ENCODE assay signal across 14 cellular contexts in the genomic region with DNA sequence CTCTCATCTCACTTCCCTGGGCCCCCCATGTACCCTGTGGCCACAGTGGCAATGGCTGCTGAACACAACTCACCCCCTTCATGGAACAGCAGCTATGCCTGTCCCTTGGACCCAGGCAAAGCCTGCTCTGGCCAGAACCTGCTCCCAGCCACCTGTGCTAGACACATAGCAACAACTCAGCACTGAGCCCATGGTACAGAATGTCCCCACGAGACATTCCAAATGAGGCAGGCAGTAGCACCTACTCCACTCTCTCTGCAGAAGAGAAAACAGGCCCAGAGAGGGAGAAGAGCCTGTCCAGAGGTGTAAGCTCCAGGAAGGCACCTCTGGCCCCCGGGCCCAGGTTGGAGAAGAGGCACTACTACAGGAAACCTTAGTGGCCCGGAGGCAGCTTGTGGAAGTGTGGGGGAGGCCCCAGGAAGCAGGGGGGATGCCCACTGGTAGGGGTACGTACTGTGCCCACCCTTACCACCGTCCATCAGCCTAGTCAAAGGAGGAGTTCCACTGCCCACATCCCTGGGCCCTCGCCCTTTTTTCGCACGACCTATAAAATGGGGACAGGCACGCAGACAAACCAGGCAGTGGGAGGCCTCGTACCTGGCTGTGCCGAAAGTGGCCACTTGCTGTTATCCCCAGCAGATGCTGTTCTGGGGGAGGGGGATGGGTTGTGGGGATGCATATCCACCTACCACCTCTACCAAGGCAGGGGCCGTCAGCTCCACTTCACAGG.
DNase-seq lines count a peak whose midpoint lies in the region; ATAC-seq and TF ChIP-seq lines count a peak whose summit lies in the region.
"Had no signal": no experiment of that assay in that cellular context is flagged by ENCODE, and none has a peak within 500 bp of the region (broad histone marks: within the 10 kb centered on the region; RNA-seq: fewer than 3 reads in every experiment).

No MANE protein-coding gene starts in this region.

- TF ChIP-seq POLR2A in breast epithelium (IDR thresholded peaks at IDR 0.05) = no peak

- intact Hi-C loops in breast epithelium (cut with DNase I; ENCODE audit: low total_unique reads) (no loop called here), MCF 10A (cut with micrococcal nuclease) (no loop called here)

- H3K4me3 Mint-ChIP-seq in MCF 10A (ENCODE audit: unreplicated experiment) (no peak overlapping the region), immature natural killer cell (no peak overlapping the region)
- no peak overlapping the region for H3K4me3 Mint-ChIP-seq in stimulated activated naive B cell treated with anti-CD40 and anti-IgM and Interleukin-4, amounts not matched to agents 10 μg/mL and 1 μg/mL and 100 μg/mL, for 72 hours

- no TSS peak for BruUV-seq in MCF 10A (replicated peaks; lab: Mats Ljungman, UMichigan)

- H3K4me1 ChIP-seq in breast epithelium = peaks cover 7% of the 10 kb centered on the region in 2 donors

- no peak for ATAC-seq in stimulated activated naive B cell treated with anti-CD40 and anti-IgM and Interleukin-4, amounts not matched to agents 10 μg/mL and 1 μg/mL and 100 μg/mL, for 72 hours (replicated peaks)
- ATAC-seq in GM18517 (IDR thresholded peaks at IDR 0.05; ENCODE audit: unreplicated experiment) = no peak
- no peak for ATAC-seq in GM21619 (IDR thresholded peaks at IDR 0.05; ENCODE audit: unreplicated experiment)

- H3K27me3 ChIP-seq in breast epithelium = no peaks in the 10 kb centered on the region
- no peaks in the 10 kb centered on the region for H3K27me3 ChIP-seq in WERI-Rb-1 (ENCODE audit: insufficient read depth, low read depth, severe bottlenecking)
- H3K27me3 ChIP-seq: hepatocyte, Peyer's patch had no signal

- H3K27ac ChIP-seq in breast epithelium (peak overlapping the region; percentile 51 to 64), WERI-Rb-1 (peak overlapping the region; percentile 96)
- H3K27ac ChIP-seq: Peyer's patch, prostate gland had no signal

- TF ChIP-seq CTCF in breast epithelium (IDR thresholded peaks at IDR 0.05) = no peak
- no peak for TF ChIP-seq CTCF in MCF 10A (IDR thresholded peaks at IDR 0.05; ENCODE audit: unreplicated experiment)
- no peak for TF ChIP-seq CTCF in WERI-Rb-1 (IDR thresholded peaks at IDR 0.05; ENCODE audit: low read depth, low read length)

- H3K27me3 Mint-ChIP-seq in MCF 10A (ENCODE audit: insufficient read depth, unreplicated experiment) (no peaks in the 10 kb centered on the region), immature natural killer cell (ENCODE audit: low read depth in 3 of 3) (peaks cover 0 to 21% (median 4%) of the 10 kb centered on the region in 3 donors)
- peaks cover 5 to 8% of the 10 kb centered on the region in 2 donors for H3K27me3 Mint-ChIP-seq in stimulated activated naive B cell treated with anti-CD40 and anti-IgM and Interleukin-4, amounts not matched to agents 10 μg/mL and 1 μg/mL and 100 μg/mL, for 72 hours

- DNase-seq in breast epithelium (ENCODE audit: low spot score in 2 of 2) = no peak
- no peak for DNase-seq in MCF 10A (ENCODE audit: unreplicated experiment)
- no peak for DNase-seq in WERI-Rb-1
- DNase-seq in immature natural killer cell = no peak
- no peak for DNase-seq in stimulated activated naive B cell treated with anti-CD40 and anti-IgM and Interleukin-4, amounts not matched to agents 10 μg/mL and 1 μg/mL and 100 μg/mL, for 72 hours
- DNase-seq in NCI-H2227 treated with DMSO at 0.1 percent for 48 hours (lab: John Stamatoyannopoulos, UW) = no peak
- DNase-seq: activated effector memory CD4-positive, alpha-beta T cell treated with anti-CD3 and anti-CD28 coated beads, Interleukin-2, amount 50 U/mL, for 16 hours; NCI-H1417; stimulated activated naive CD4-positive, alpha-beta T cell treated with Interleukin-2 at 50 U/mL for 16 hours had no signal

- POLR2A ChIA-PET in MCF 10A (lab: Yijun Ruan, JAX) = interaction anchor here (0.7 kb wide), 1 partner anchor 16 kb away, joined by 4 read pairs; no protein-coding TSS in a partner anchor

- H3K36me3 Mint-ChIP-seq in MCF 10A (ENCODE audit: insufficient read depth, unreplicated experiment) = peaks cover 18% of the 10 kb centered on the region
- peaks cover 0 to 3% (median 0%) of the 10 kb centered on the region in 3 donors for H3K36me3 Mint-ChIP-seq in immature natural killer cell
- H3K36me3 Mint-ChIP-seq in stimulated activated naive B cell treated with anti-CD40 and anti-IgM and Interleukin-4, amounts not matched to agents 10 μg/mL and 1 μg/mL and 100 μg/mL, for 72 hours = no peaks in the 10 kb centered on the region

- H3K9me3 ChIP-seq in breast epithelium = no peaks in the 10 kb centered on the region
- no peaks in the 10 kb centered on the region for H3K9me3 ChIP-seq in WERI-Rb-1 (ENCODE audit: severe bottlenecking)
- H3K9me3 ChIP-seq: Peyer's patch, prostate gland had no signal

- CTCF ChIA-PET in MCF 10A (lab: Yijun Ruan, JAX) = interaction anchor here (0.6 to 0.7 kb wide), 4 partner anchors 16 to 504 kb away, joined by 3 to 4 read pairs (median 3); no protein-coding TSS in a partner anchor

- H3K4me3 ChIP-seq in breast epithelium (no peak overlapping the region), WERI-Rb-1 (ENCODE audit: low read depth, low read length) (no peak overlapping the region)
- H3K4me3 ChIP-seq: hepatocyte, Peyer's patch, prostate gland had no signal

- H3K27ac Mint-ChIP-seq in MCF 10A (ENCODE audit: low read depth, unreplicated experiment) (no peak overlapping the region), immature natural killer cell (peak overlapping the region in 4 of 6 donors; percentile 64 to 78 (median 71))
- peak overlapping the region; percentile 2 for H3K27ac Mint-ChIP-seq in stimulated activated naive B cell treated with anti-CD40 and anti-IgM and Interleukin-4, amounts not matched to agents 10 μg/mL and 1 μg/mL and 100 μg/mL, for 72 hours

- H3K9me3 Mint-ChIP-seq in MCF 10A (ENCODE audit: unreplicated experiment) = no peaks in the 10 kb centered on the region
- H3K9me3 Mint-ChIP-seq in immature natural killer cell = no peaks in the 10 kb centered on the region
- H3K9me3 Mint-ChIP-seq in stimulated activated naive B cell treated with anti-CD40 and anti-IgM and Interleukin-4, amounts not matched to agents 10 μg/mL and 1 μg/mL and 100 μg/mL, for 72 hours = no peaks in the 10 kb centered on the region

- peaks cover 9% of the 10 kb centered on the region for H3K36me3 ChIP-seq in breast epithelium
- peaks cover 62% of the 10 kb centered on the region for H3K36me3 ChIP-seq in WERI-Rb-1

- H3K4me1 Mint-ChIP-seq in MCF 10A (ENCODE audit: insufficient read depth, unreplicated experiment) = no peaks in the 10 kb centered on the region
- H3K4me1 Mint-ChIP-seq in immature natural killer cell = peaks cover 24 to 25% of the 10 kb centered on the region in 2 donors
- H3K4me1 Mint-ChIP-seq in stimulated activated naive B cell treated with anti-CD40 and anti-IgM and Interleukin-4, amounts not matched to agents 10 μg/mL and 1 μg/mL and 100 μg/mL, for 72 hours = peaks cover 19% of the 10 kb centered on the region in 2 donors
